Comparison of ENCODE assay signal across 8 cellular contexts in genomic region chr16:48613061-48613957, GRCh38. TPM values are rescaled to one million over a fixed set of nuclear protein-coding genes. Genes with fewer than 3 reads are reported as not detected.
A peak's percentile ranks its signal among the peaks of the same experiment; 100 is the strongest.
DNase-seq lines count a peak whose midpoint lies in the region; ATAC-seq and TF ChIP-seq lines count a peak whose summit lies in the region.

No MANE protein-coding gene starts in this region.

- peaks cover 62% of the 10 kb centered on the region for H3K4me1 Mint-ChIP-seq in CD8-positive, alpha-beta T cell (ENCODE audit: low read depth)
- peaks cover 50% of the 10 kb centered on the region for H3K4me1 Mint-ChIP-seq in activated T-cell treated with anti-CD3 and anti-CD28 coated beads, Interleukin-2, amount 50 U/mL, for 24 hours (ENCODE audit: low read depth)

- CTCF ChIA-PET in CD8-positive, alpha-beta T cell (lab: Charles Lee): interaction anchor here (0.7 to 10.7 kb wide), 9 partner anchors 9 to 247 kb away, joined by 3 to 110 read pairs (median 4); no protein-coding TSS in a partner anchor
- CTCF ChIA-PET in RWPE1 (lab: Yijun Ruan, JAX): interaction anchor here (0.7 to 2.2 kb wide), 2 partner anchors 10 to 1107 kb away, joined by 3 to 8 read pairs; no protein-coding TSS in a partner anchor

- peak overlapping the region; percentile 93 for H3K27ac ChIP-seq in CD8-positive, alpha-beta T cell (ENCODE audit: low read depth, low read length)
- peak overlapping the region; percentile 26 for H3K27ac ChIP-seq in iPS-18a (ENCODE audit: low read length)
- peak overlapping the region; percentile 98 for H3K27ac ChIP-seq in subcutaneous abdominal adipose tissue (ENCODE audit: low read depth, low read length)
- no peak overlapping the region for H3K27ac ChIP-seq in RWPE1

- peaks cover 4% of the 10 kb centered on the region for H3F3A ChIP-seq in Loucy (ENCODE audit: low read depth)

- no peaks in the 10 kb centered on the region for H3K9me2 ChIP-seq in Loucy (replicated peaks; ENCODE audit: low read depth, low read length)

- H2AFZ ChIP-seq in Loucy (ENCODE audit: low read length): peak overlapping the region; percentile 14

- H3K4me3 Mint-ChIP-seq in CD8-positive, alpha-beta T cell: peak overlapping the region; percentile 80
- peak overlapping the region; percentile 65 for H3K4me3 Mint-ChIP-seq in activated T-cell treated with anti-CD3 and anti-CD28 coated beads, Interleukin-2, amount 50 U/mL, for 24 hours

- peaks cover 3% of the 10 kb centered on the region for H3K9me3 Mint-ChIP-seq in CD8-positive, alpha-beta T cell
- peaks cover 3% of the 10 kb centered on the region for H3K9me3 Mint-ChIP-seq in activated T-cell treated with anti-CD3 and anti-CD28 coated beads, Interleukin-2, amount 50 U/mL, for 24 hours

- H3K9me3 ChIP-seq in CD8-positive, alpha-beta T cell (ENCODE audit: low read length): no peaks in the 10 kb centered on the region
- H3K9me3 ChIP-seq in Loucy (ENCODE audit: insufficient read depth, low read depth, low read length): no peaks in the 10 kb centered on the region
- no peaks in the 10 kb centered on the region for H3K9me3 ChIP-seq in iPS-18a (ENCODE audit: control insufficient read depth, low read depth, low read length)
- no peaks in the 10 kb centered on the region for H3K9me3 ChIP-seq in subcutaneous abdominal adipose tissue (ENCODE audit: control insufficient read depth in 5 of 5, low read length in 5 of 5)

- H3K36me3 Mint-ChIP-seq in CD8-positive, alpha-beta T cell: peaks cover 11% of the 10 kb centered on the region
- peaks cover 5% of the 10 kb centered on the region for H3K36me3 Mint-ChIP-seq in activated T-cell treated with anti-CD3 and anti-CD28 coated beads, Interleukin-2, amount 50 U/mL, for 24 hours (ENCODE audit: low read depth)

- H3K9ac ChIP-seq in Loucy (ENCODE audit: low read depth, low read length, poor library complexity, severe bottlenecking): peak overlapping the region; percentile 47
- no peak overlapping the region for H3K9ac ChIP-seq in iPS-18a (ENCODE audit: low read length)
- peak overlapping the region in 1 of 5 donors; percentile 35 for H3K9ac ChIP-seq in subcutaneous abdominal adipose tissue (ENCODE audit: low read length in 5 of 5)

- no peaks in the 10 kb centered on the region for H3K36me3 ChIP-seq in CD8-positive, alpha-beta T cell (ENCODE audit: insufficient read depth, low read length)
- H3K36me3 ChIP-seq in Loucy (ENCODE audit: insufficient read depth, low read length) (no peaks in the 10 kb centered on the region), iPS-18a (ENCODE audit: control insufficient read depth, low read depth, low read length) (no peaks in the 10 kb centered on the region), subcutaneous abdominal adipose tissue (ENCODE audit: control insufficient read depth in 5 of 5, insufficient read depth in 5 of 5, low read length in 5 of 5) (no peaks in the 10 kb centered on the region)

- DNase-seq in CD8-positive, alpha-beta T cell: peak; percentile 45 to 83 (median 69)
- peak; percentile 54 for DNase-seq in activated T-cell treated with anti-CD3 and anti-CD28 coated beads, Interleukin-2, amount 50 U/mL, for 24 hours
- DNase-seq in NCI-H82 treated with DMSO at 0.1 percent for 48 hours (lab: John Stamatoyannopoulos, UW; ENCODE audit: unreplicated experiment) (no peak), RWPE1 (ENCODE audit: low spot score) (no peak)

- H3K4me1 ChIP-seq in CD8-positive, alpha-beta T cell (ENCODE audit: insufficient read depth, low read length): peaks cover 46% of the 10 kb centered on the region
- H3K4me1 ChIP-seq in Loucy (ENCODE audit: insufficient read depth, low read length, poor library complexity, severe bottlenecking) (peaks cover 31% of the 10 kb centered on the region), iPS-18a (ENCODE audit: control insufficient read depth, low read depth, low read length) (peaks cover 24% of the 10 kb centered on the region), subcutaneous abdominal adipose tissue (ENCODE audit: control insufficient read depth in 5 of 5, insufficient read depth in 5 of 5, low read length in 5 of 5) (peaks cover 3 to 53% (median 38%) of the 10 kb centered on the region in 5 donors)

- peak overlapping the region; percentile 99 for H3K27ac Mint-ChIP-seq in CD8-positive, alpha-beta T cell
- peak overlapping the region; percentile 93 for H3K27ac Mint-ChIP-seq in activated T-cell treated with anti-CD3 and anti-CD28 coated beads, Interleukin-2, amount 50 U/mL, for 24 hours

- peak overlapping the region; percentile 70 for H3K4me2 ChIP-seq in Loucy (ENCODE audit: low read depth, low read length, poor library complexity, severe bottlenecking)

- POLR2A ChIA-PET in CD8-positive, alpha-beta T cell (lab: Charles Lee): interaction anchor here (0.7 to 2.9 kb wide), 10 partner anchors 9 to 370 kb away, joined by 3 to 51 read pairs (median 4); partner anchors contain the start of gene SIAH1
- POLR2A ChIA-PET in RWPE1 (lab: Yijun Ruan, JAX; ENCODE audit: low non-redundant PET): no interaction called here

- peak overlapping the region; percentile 22 for H3K4me3 ChIP-seq in CD8-positive, alpha-beta T cell (ENCODE audit: low read depth, low read length)
- H3K4me3 ChIP-seq in Loucy (ENCODE audit: low read length, poor library complexity, severe bottlenecking) (peak overlapping the region; percentile 84), iPS-18a (ENCODE audit: low read length) (no peak overlapping the region), subcutaneous abdominal adipose tissue (ENCODE audit: low read depth in 1 of 5, low read length in 5 of 5) (no peak overlapping the region)

- ATAC-seq in CD8-positive, alpha-beta T cell: peak; percentile 57
- peak; percentile 44 for ATAC-seq in GM21390 (IDR thresholded peaks at IDR 0.05; ENCODE audit: unreplicated experiment)

- no peaks in the 10 kb centered on the region for H3K27me3 Mint-ChIP-seq in CD8-positive, alpha-beta T cell (ENCODE audit: low read depth)
- no peaks in the 10 kb centered on the region for H3K27me3 Mint-ChIP-seq in activated T-cell treated with anti-CD3 and anti-CD28 coated beads, Interleukin-2, amount 50 U/mL, for 24 hours

- TF ChIP-seq CTCF in CD8-positive, alpha-beta T cell (IDR thresholded peaks at IDR 0.05): no peak
- TF ChIP-seq CTCF in Loucy (conservative IDR thresholded peaks at IDR 0.05; ENCODE audit: low read length): no peak
- TF ChIP-seq CTCF in RWPE1 (conservative IDR thresholded peaks at IDR 0.05; ENCODE audit: low read depth): no peak

- peaks cover 30% of the 10 kb centered on the region for H3K79me2 ChIP-seq in Loucy (ENCODE audit: insufficient read depth, low read length)

- intact Hi-C loops in CD8-positive, alpha-beta T cell (cut with DNase I, micrococcal nuclease): loop anchor here (1.0 to 10.0 kb wide), 6 partner anchors 10 to 1926 kb away; partner anchors contain the start of genes DNAJA2 (in 2 of the 2), LONP2 (in 1 of the 2), ORC6 (in 1 of the 2) and SIAH1 (in 1 of the 2)

- H4K20me1 ChIP-seq in Loucy (ENCODE audit: insufficient read depth, low read length, poor library complexity, severe bottlenecking): peaks cover 11% of the 10 kb centered on the region

- H3K27me3 ChIP-seq in CD8-positive, alpha-beta T cell (ENCODE audit: insufficient read depth, low read length): no peaks in the 10 kb centered on the region
- H3K27me3 ChIP-seq in Loucy (ENCODE audit: insufficient read depth, low read length, poor library complexity, severe bottlenecking) (no peaks in the 10 kb centered on the region), iPS-18a (ENCODE audit: control insufficient read depth, insufficient read depth, low read length) (no peaks in the 10 kb centered on the region), subcutaneous abdominal adipose tissue (ENCODE audit: control insufficient read depth in 5 of 5, insufficient read depth in 4 of 5, low read length in 5 of 5) (no peaks in the 10 kb centered on the region)

RNA-seq across cellular contexts. Expression of gene N4BP1, which starts 3.3 kb away (rescaled TPM):
- 100 to 1,000 TPM; 153 to 156 TPM for total RNA-seq in CD8-positive, alpha-beta T cell

Comparison
In these comparisons a context has a peak if more than half of its experiments do, and no peak if none do; other contexts are left out.
1. DNase-seq: peak in CD8-positive, alpha-beta T cell (7 of 7) and activated T-cell treated with anti-CD3 and anti-CD28 coated beads, Interleukin-2, amount 50 U/mL, for 24 hours (single experiment); none in NCI-H82 treated with DMSO at 0.1 percent for 48 hours (single experiment) and RWPE1 (single experiment).
2. H3K4me3 ChIP-seq: peak in CD8-positive, alpha-beta T cell (single experiment) and Loucy (single experiment); none in iPS-18a (single experiment) and subcutaneous abdominal adipose tissue (0 of 5).